Comparison of ENCODE assay signal across 22 cellular contexts in the genomic region with DNA sequence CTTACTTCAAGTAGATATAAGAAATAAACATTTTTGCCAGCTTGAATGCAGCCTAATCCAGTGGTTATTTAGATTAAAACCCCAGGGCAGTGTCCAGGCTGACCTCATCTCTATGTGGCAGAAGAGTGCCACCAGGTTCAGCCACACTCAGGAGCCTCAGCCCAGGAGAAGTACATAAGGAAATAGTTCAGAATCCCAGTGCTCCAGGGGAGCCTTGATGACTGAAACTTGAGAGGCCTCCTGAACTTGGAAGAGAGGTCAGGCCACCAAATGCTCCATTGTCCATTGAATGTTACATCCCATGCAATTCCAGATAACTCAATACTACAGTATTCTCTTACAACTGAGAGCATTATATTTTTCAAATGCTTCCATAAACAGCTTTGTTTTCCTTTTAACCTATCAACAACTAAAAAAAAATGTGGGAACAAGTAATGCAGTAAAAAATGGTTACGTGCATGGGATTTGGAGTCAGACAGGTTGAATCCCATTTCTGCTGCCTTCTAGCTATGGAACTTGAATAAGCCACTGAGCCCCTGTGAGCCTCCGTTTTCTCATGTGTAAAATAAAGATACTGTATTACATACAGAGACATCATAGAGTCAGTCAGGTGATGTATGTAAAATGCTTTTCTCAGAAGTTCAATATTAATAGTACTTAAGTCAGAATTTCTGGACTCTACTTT.
DNase-seq lines count a peak whose midpoint lies in the region; ATAC-seq and TF ChIP-seq lines count a peak whose summit lies in the region.
"Had no signal": no experiment of that assay in that cellular context is flagged by ENCODE, and none has a peak within 500 bp of the region (broad histone marks: within the 10 kb centered on the region; RNA-seq: fewer than 3 reads in every experiment).

No MANE protein-coding gene starts in this region.

- POLR2A ChIA-PET in PC-3 (lab: Charles Lee; ENCODE audit: unreplicated experiment) = no interaction called here

- H3K4me3 ChIP-seq in PC-3 (ENCODE audit: low read length) (no peak overlapping the region), neuron (ENCODE audit: low read length) (no peak overlapping the region), dorsolateral prefrontal cortex (no peak overlapping the region)
- H3K4me3 ChIP-seq: ascending aorta, right atrium auricular region, suprapubic skin, vagina had no signal

- no peaks in the 10 kb centered on the region for H3K9me2 ChIP-seq in PC-3 (replicated peaks; ENCODE audit: low read length)

- no TSS peak for BruUV-seq in PC-3 (replicated peaks; lab: Mats Ljungman, UMichigan)

- H3K27ac ChIP-seq in PC-3 (ENCODE audit: low read length) (no peak overlapping the region), dorsolateral prefrontal cortex (no peak overlapping the region)
- H3K27ac ChIP-seq: ascending aorta, C4-2B, right atrium auricular region, suprapubic skin, vagina had no signal

- intact Hi-C loops in PC-3 (cut with micrococcal nuclease) (no loop called here), dorsolateral prefrontal cortex (cut with DNase I) (no loop called here)

- H3K9ac ChIP-seq in PC-3 (ENCODE audit: low read length) = no peak overlapping the region

- H2AFZ ChIP-seq in PC-3 (ENCODE audit: low read length) (no peak overlapping the region), neuron (ENCODE audit: low read depth, low read length) (peak overlapping the region; percentile 37)

- H4K20me1 ChIP-seq in PC-3 (ENCODE audit: low read length) = no peaks in the 10 kb centered on the region

- DNase-seq in COLO829 (ENCODE audit: low spot score) (peak; percentile 71), PC-3 (no peak), foreskin melanocyte (peak; percentile 27), NCI-H1694 treated with DMSO at 0.1 percent for 48 hours (lab: John Stamatoyannopoulos, UW) (no peak), dorsolateral prefrontal cortex (no peak), NCI-H146 treated with DMSO at 0.1 percent for 48 hours (lab: John Stamatoyannopoulos, UW; ENCODE audit: unreplicated experiment) (no peak), GM10266 (ENCODE audit: extremely low spot score) (no peak)
- DNase-seq: activated naive CD4-positive, alpha-beta T cell treated with anti-CD3 and anti-CD28 coated beads, Interleukin-2, amount 50 U/mL, for 16 hours; activated T-cell treated with anti-CD3 and anti-CD28 coated beads, Interleukin-2, amount 50 U/mL, for 48 hours; GF-D8; GOT3; KBM-7; NCI-H1930; NCI-H446 treated with DMSO at 0.1 percent for 48 hours; NK-92 treated with Interleukin-12 subunit alpha and Interleukin-12 subunit beta, amount 100 ng/mL, for 24 hours; nucleus accumbens had no signal

- CTCF ChIA-PET in PC-3 (lab: Charles Lee) = no interaction called here

- H3K79me2 ChIP-seq in PC-3 (ENCODE audit: low read length) = no peaks in the 10 kb centered on the region

- H3K4me1 ChIP-seq in PC-3 (ENCODE audit: insufficient read depth, low read length) (peaks cover 28% of the 10 kb centered on the region), neuron (ENCODE audit: insufficient read depth, low read length) (peaks cover 11% of the 10 kb centered on the region)
- H3K4me1 ChIP-seq: ascending aorta, right atrium auricular region, suprapubic skin had no signal

- ATAC-seq in PC-3 = no peak

- H3K27me3 ChIP-seq in PC-3 (ENCODE audit: low read length) (no peaks in the 10 kb centered on the region), neuron (ENCODE audit: insufficient read depth, low read length) (no peaks in the 10 kb centered on the region), dorsolateral prefrontal cortex (no peaks in the 10 kb centered on the region)
- H3K27me3 ChIP-seq: ascending aorta, right atrium auricular region, suprapubic skin, vagina had no signal

- TF ChIP-seq CTCF in PC-3 (conservative IDR thresholded peaks at IDR 0.05; ENCODE audit: low read depth, low read length) = no peak
- TF ChIP-seq CTCF in dorsolateral prefrontal cortex (IDR thresholded peaks at IDR 0.05 in 54 of 56, conservative IDR thresholded peaks at IDR 0.05 in 2 of 56; ENCODE audit: low read depth in 1 of 56, partially characterized antibody in 56 of 56) = no peak
- TF ChIP-seq CTCF in GM10266 (IDR thresholded peaks at IDR 0.05; ENCODE audit: control insufficient read depth, insufficient read depth, low read depth, missing control alignments) = no peak

- no peaks in the 10 kb centered on the region for H3K9me3 ChIP-seq in PC-3 (ENCODE audit: low read length)
- H3K9me3 ChIP-seq in neuron (ENCODE audit: low read length) = no peaks in the 10 kb centered on the region
- H3K9me3 ChIP-seq: ascending aorta, right atrium auricular region, suprapubic skin, vagina had no signal

- H3K4me2 ChIP-seq in PC-3 (ENCODE audit: low read length) = peak overlapping the region; percentile 14

- H3F3A ChIP-seq in PC-3 (ENCODE audit: low read length, unreplicated experiment) = no peaks in the 10 kb centered on the region

- H3K36me3 ChIP-seq in PC-3 (ENCODE audit: low read depth, low read length) = no peaks in the 10 kb centered on the region
- H3K36me3 ChIP-seq in neuron (ENCODE audit: insufficient read depth, low read length) = no peaks in the 10 kb centered on the region
- H3K36me3 ChIP-seq: ascending aorta, right atrium auricular region, suprapubic skin, vagina had no signal

Comparison
In these comparisons a context has a peak if more than half of its experiments do, and no peak if none do; other contexts are left out.
1. DNase-seq: peak in COLO829 (single experiment) and foreskin melanocyte (single experiment); none in PC-3 (single experiment), NCI-H1694 treated with DMSO at 0.1 percent for 48 hours (single experiment), dorsolateral prefrontal cortex (0 of 10), NCI-H146 treated with DMSO at 0.1 percent for 48 hours (single experiment) and GM10266 (single experiment).